33 cellular contexts compared by ENCODE assay signal in genomic region chr5:149951138-149951749, GRCh38. TPM values are rescaled to one million over a fixed set of nuclear protein-coding genes. Genes with fewer than 3 reads are reported as not detected.
A peak's percentile ranks its signal among the peaks of the same experiment; 100 is the strongest.
DNase-seq lines count a peak whose midpoint lies in the region; ATAC-seq and TF ChIP-seq lines count a peak whose summit lies in the region.
"Had no signal": no experiment of that assay in that cellular context is flagged by ENCODE, and none has a peak within 500 bp of the region (broad histone marks: within the 10 kb centered on the region; RNA-seq: fewer than 3 reads in every experiment).

No MANE protein-coding gene starts in this region.

- no peak overlapping the region for H3K4me3 ChIP-seq in brain microvascular endothelial cell (ENCODE audit: low read depth, low read length)
- H3K4me3 ChIP-seq: ascending aorta, gastroesophageal sphincter, GM23248, lower lobe of right lung, PC-9, SJCRH30 had no signal

- TF ChIP-seq CTCF in CD14-positive monocyte (IDR thresholded peaks at IDR 0.05) (peak; percentile 14), HFFc6 (IDR thresholded peaks at IDR 0.05) (0 out of 2 replicates have a peak, but pooled peaks have one; percentile 13), brain microvascular endothelial cell (IDR thresholded peaks at IDR 0.05; ENCODE audit: low read depth, low read length, missing control alignments) (peak; percentile 36), GM20000 (IDR thresholded peaks at IDR 0.05; ENCODE audit: extremely low read depth, missing control alignments) (no peak)

- in situ Hi-C loops in brain microvascular endothelial cell (cut with HindIII; ENCODE audit: low pct_ligation_motif_present, low sequenced_read_pairs) = no loop called here

- no peak for ATAC-seq in activated T-helper 17 cell treated with anti-CD3 and anti-CD28 coated beads, Interleukin-2, amount 50 U/mL, for 72 hours (replicated peaks)
- no peak for ATAC-seq in SK-N-SH treated with all-trans-retinoic acid at 6 μM for 48 hours
- ATAC-seq: activated CD8-positive, alpha-beta memory T cell treated with anti-CD3 and anti-CD28 coated beads, Interleukin-2, amount 10 ng/mL, durations not matched to agents 7 days and 5 days; gastroesophageal sphincter; lower lobe of right lung had no signal

- H3K27me3 Mint-ChIP-seq in CD14-positive monocyte (ENCODE audit: low read depth in 3 of 3) = peaks cover 0 to 4% (median 0%) of the 10 kb centered on the region in 3 donors
- H3K27me3 Mint-ChIP-seq in HFFc6 (ENCODE audit: insufficient read depth) = peaks cover 14% of the 10 kb centered on the region
- peaks cover 9% of the 10 kb centered on the region for H3K27me3 Mint-ChIP-seq in activated T-helper 17 cell treated with anti-CD3 and anti-CD28 coated beads, Interleukin-2, amount 50 U/mL, for 72 hours
- peaks cover 7% of the 10 kb centered on the region for H3K27me3 Mint-ChIP-seq in activated naive CD4-positive, alpha-beta T cell treated with anti-CD3 and anti-CD28 coated beads, Interleukin-2, amount 10 ng/mL, durations not matched to agents 7 days and 5 days

- H3K4me1 Mint-ChIP-seq in CD14-positive monocyte (peaks cover 1% of the 10 kb centered on the region), HFFc6 (ENCODE audit: low read depth) (no peaks in the 10 kb centered on the region)
- H3K4me1 Mint-ChIP-seq in activated T-helper 17 cell treated with anti-CD3 and anti-CD28 coated beads, Interleukin-2, amount 50 U/mL, for 72 hours = no peaks in the 10 kb centered on the region
- H3K4me1 Mint-ChIP-seq in activated naive CD4-positive, alpha-beta T cell treated with anti-CD3 and anti-CD28 coated beads, Interleukin-2, amount 10 ng/mL, durations not matched to agents 7 days and 5 days = no peaks in the 10 kb centered on the region
- H3K4me1 Mint-ChIP-seq: CD8-positive, alpha-beta memory T cell had no signal

- no peak overlapping the region for H3K27ac ChIP-seq in brain microvascular endothelial cell
- H3K27ac ChIP-seq: ascending aorta, gastroesophageal sphincter, GM23248, lower lobe of right lung, PC-9, SJCRH30 had no signal

- H3K36me3 Mint-ChIP-seq in CD14-positive monocyte (no peaks in the 10 kb centered on the region), HFFc6 (ENCODE audit: low read depth) (no peaks in the 10 kb centered on the region)
- no peaks in the 10 kb centered on the region for H3K36me3 Mint-ChIP-seq in activated T-helper 17 cell treated with anti-CD3 and anti-CD28 coated beads, Interleukin-2, amount 50 U/mL, for 72 hours (ENCODE audit: low read depth)
- no peaks in the 10 kb centered on the region for H3K36me3 Mint-ChIP-seq in activated naive CD4-positive, alpha-beta T cell treated with anti-CD3 and anti-CD28 coated beads, Interleukin-2, amount 10 ng/mL, durations not matched to agents 7 days and 5 days
- H3K36me3 Mint-ChIP-seq: activated CD8-positive, alpha-beta memory T cell treated with anti-CD3 and anti-CD28 coated beads, Interleukin-2, amount 10 ng/mL, durations not matched to agents 7 days and 5 days; activated naive CD8-positive, alpha-beta T cell; CD8-positive, alpha-beta memory T cell had no signal

- no peaks in the 10 kb centered on the region for H3K36me3 ChIP-seq in brain microvascular endothelial cell (replicated peaks)
- H3K36me3 ChIP-seq: ascending aorta, gastroesophageal sphincter, lower lobe of right lung, SJCRH30 had no signal

- H3K4me3 Mint-ChIP-seq in CD14-positive monocyte = no peak overlapping the region
- no peak overlapping the region for H3K4me3 Mint-ChIP-seq in HFFc6
- H3K4me3 Mint-ChIP-seq in activated T-helper 17 cell treated with anti-CD3 and anti-CD28 coated beads, Interleukin-2, amount 50 U/mL, for 72 hours = no peak overlapping the region
- H3K4me3 Mint-ChIP-seq in activated naive CD4-positive, alpha-beta T cell treated with anti-CD3 and anti-CD28 coated beads, Interleukin-2, amount 10 ng/mL, durations not matched to agents 7 days and 5 days = no peak overlapping the region
- H3K4me3 Mint-ChIP-seq: activated CD8-positive, alpha-beta memory T cell treated with anti-CD3 and anti-CD28 coated beads, Interleukin-2, amount 10 ng/mL, durations not matched to agents 7 days and 5 days; activated naive CD8-positive, alpha-beta T cell; activated T-helper 1 cell treated with anti-CD3 and anti-CD28 coated beads, Interleukin-12 subunit alpha, Interleukin-12 subunit beta, Interleukin-2, Interleukin-4 antibody, amounts not matched to agents 30 ng/mL and 10 ng/mL and 1 ng/mL, durations not matched to agents 14 hours and 24 hours and 36 hours; CD8-positive, alpha-beta memory T cell; T-helper 1 cell treated with Interleukin-12 subunit alpha and Interleukin-12 subunit beta and Interleukin-4 antibody, amounts not matched to agents 30 μg/mL and 1 μg/mL, for 36 hours had no signal

- no peaks in the 10 kb centered on the region for H3K9me3 Mint-ChIP-seq in CD14-positive monocyte
- no peaks in the 10 kb centered on the region for H3K9me3 Mint-ChIP-seq in HFFc6
- H3K9me3 Mint-ChIP-seq in activated T-helper 17 cell treated with anti-CD3 and anti-CD28 coated beads, Interleukin-2, amount 50 U/mL, for 72 hours = no peaks in the 10 kb centered on the region
- H3K9me3 Mint-ChIP-seq in activated naive CD4-positive, alpha-beta T cell treated with anti-CD3 and anti-CD28 coated beads, Interleukin-2, amount 10 ng/mL, durations not matched to agents 7 days and 5 days = no peaks in the 10 kb centered on the region
- H3K9me3 Mint-ChIP-seq: activated T-helper 1 cell treated with anti-CD3 and anti-CD28 coated beads, Interleukin-12 subunit alpha, Interleukin-12 subunit beta, Interleukin-2, Interleukin-4 antibody, amounts not matched to agents 30 ng/mL and 10 ng/mL and 1 ng/mL, durations not matched to agents 14 hours and 24 hours and 36 hours; CD8-positive, alpha-beta memory T cell; T-helper 1 cell treated with Interleukin-12 subunit alpha and Interleukin-12 subunit beta and Interleukin-4 antibody, amounts not matched to agents 30 μg/mL and 1 μg/mL, for 36 hours had no signal

- H3K27ac Mint-ChIP-seq in CD14-positive monocyte (no peak overlapping the region), HFFc6 (no peak overlapping the region)
- no peak overlapping the region for H3K27ac Mint-ChIP-seq in activated T-helper 17 cell treated with anti-CD3 and anti-CD28 coated beads, Interleukin-2, amount 50 U/mL, for 72 hours
- no peak overlapping the region for H3K27ac Mint-ChIP-seq in activated naive CD4-positive, alpha-beta T cell treated with anti-CD3 and anti-CD28 coated beads, Interleukin-2, amount 10 ng/mL, durations not matched to agents 7 days and 5 days
- H3K27ac Mint-ChIP-seq: activated CD8-positive, alpha-beta memory T cell treated with anti-CD3 and anti-CD28 coated beads, Interleukin-2, amount 10 ng/mL, durations not matched to agents 7 days and 5 days; activated naive CD8-positive, alpha-beta T cell; activated T-helper 1 cell treated with anti-CD3 and anti-CD28 coated beads, Interleukin-12 subunit alpha, Interleukin-12 subunit beta, Interleukin-2, Interleukin-4 antibody, amounts not matched to agents 30 ng/mL and 10 ng/mL and 1 ng/mL, durations not matched to agents 14 hours and 24 hours and 36 hours; CD8-positive, alpha-beta memory T cell; T-helper 1 cell treated with Interleukin-12 subunit alpha and Interleukin-12 subunit beta and Interleukin-4 antibody, amounts not matched to agents 30 μg/mL and 1 μg/mL, for 36 hours had no signal

- CTCF ChIA-PET in activated naive CD4-positive, alpha-beta T cell treated with anti-CD3 and anti-CD28 coated beads, Interleukin-2, amount 10 ng/mL, durations not matched to agents 7 days and 5 days (lab: Charles Lee) = interaction anchor here (0.8 to 5.6 kb wide), 3 partner anchors 8 to 24 kb away, joined by 4 to 27 read pairs (median 19); partner anchors contain the start of gene SLC26A2

- intact Hi-C loops in CD14-positive monocyte (cut with micrococcal nuclease) = no loop called here

- H3K27me3 ChIP-seq in brain microvascular endothelial cell (replicated peaks) = no peaks in the 10 kb centered on the region
- H3K27me3 ChIP-seq: ascending aorta, gastroesophageal sphincter, SJCRH30 had no signal

- DNase-seq in CD14-positive monocyte (ENCODE audit: low spot score) (no peak), HFFc6 (no peak), brain microvascular endothelial cell (no peak), islet precursor cell (peak; percentile 46), GM20000 (ENCODE audit: low spot score) (no peak)
- no peak for DNase-seq in activated naive CD4-positive, alpha-beta T cell treated with anti-CD3 and anti-CD28 coated beads, Interleukin-2, amount 10 ng/mL, durations not matched to agents 7 days and 5 days
- DNase-seq: activated CD4-positive, alpha-beta T cell treated with anti-CD3 and anti-CD28 coated beads for 48 hours; activated CD8-positive, alpha-beta memory T cell treated with anti-CD3 and anti-CD28 coated beads, Interleukin-2, amount 10 ng/mL, durations not matched to agents 7 days and 5 days; CD8-positive, alpha-beta memory T cell; cerebellar nuclear complex; DMS53; erythroblast; GF-D8; GM23248; KG1; kidney; lower lobe of right lung; MV-4-11; NCI-H2029; NCI-H2227 treated with DMSO at 0.1 percent for 48 hours; NCI-H774; PC-9; SJCRH30; substantia nigra had no signal

RNA-seq across cellular contexts. Expression of gene PDE6A, which starts 6.7 kb away (rescaled TPM):
- polyA plus RNA-seq in CD14-positive monocyte = not detected
- total RNA-seq in HFFc6 (2021; fragmentation: NEBNext Ultra II Directional; extraction: Animal tissue kit (Norgen Biotek cat#: 25700)) = not detected
- total RNA-seq in activated T-helper 17 cell treated with anti-CD3 and anti-CD28 coated beads, Interleukin-2, amount 50 U/mL, for 72 hours = not detected
- total RNA-seq: activated CD8-positive, alpha-beta memory T cell treated with anti-CD3 and anti-CD28 coated beads, Interleukin-2, amount 10 ng/mL, durations not matched to agents 7 days and 5 days; activated T-helper 1 cell treated with anti-CD3 and anti-CD28 coated beads, Interleukin-12 subunit alpha, Interleukin-12 subunit beta, Interleukin-2, Interleukin-4 antibody, amounts not matched to agents 30 ng/mL and 10 ng/mL and 1 ng/mL, durations not matched to agents 14 hours and 24 hours and 36 hours; ascending aorta; CD8-positive, alpha-beta memory T cell; GM23248; lower lobe of right lung; pulmonary artery endothelial cell; skeletal muscle tissue had no signal
- polyA plus RNA-seq: CD8-positive, alpha-beta memory T cell; GM23248 had no signal

RNA-seq across cellular contexts. Expression of gene SLC26A2, which starts 9.3 kb away (rescaled TPM):
- polyA plus RNA-seq in CD14-positive monocyte = 1 to 10 TPM; 3.1 to 3.6 TPM
- total RNA-seq in HFFc6 (2021; fragmentation: NEBNext Ultra II Directional; extraction: Animal tissue kit (Norgen Biotek cat#: 25700)) = 10 to 100 TPM in 5 of 6 experiments, 1 to 10 TPM in 1; 9.5 to 12.9 (median 11.4) TPM
- 1 to 10 TPM; 6.9 to 8.9 TPM for total RNA-seq in activated T-helper 17 cell treated with anti-CD3 and anti-CD28 coated beads, Interleukin-2, amount 50 U/mL, for 72 hours

RNA-seq across cellular contexts. Expression of gene TIGD6, which starts 49.2 kb away (rescaled TPM):
- 1 to 10 TPM in 1 of 2 donors, under 1 TPM in 1; 0.88 to 2.5 TPM for polyA plus RNA-seq in CD14-positive monocyte
- total RNA-seq in HFFc6 (2021; fragmentation: NEBNext Ultra II Directional; extraction: Animal tissue kit (Norgen Biotek cat#: 25700)) = 1 to 10 TPM; 6.6 to 7.5 (median 7.2) TPM
- total RNA-seq in activated T-helper 17 cell treated with anti-CD3 and anti-CD28 coated beads, Interleukin-2, amount 50 U/mL, for 72 hours = 1 to 10 TPM; 2.4 to 3.3 TPM

RNA-seq across cellular contexts. Expression of gene HMGXB3, which starts 49.3 kb away (rescaled TPM):
- 1 to 10 TPM; 3.1 to 6.2 TPM for polyA plus RNA-seq in CD14-positive monocyte
- total RNA-seq in HFFc6 (2021; fragmentation: NEBNext Ultra II Directional; extraction: Animal tissue kit (Norgen Biotek cat#: 25700)) = 10 to 100 TPM; 38.2 to 42.5 (median 40.5) TPM
- 10 to 100 TPM; 28.2 to 42.6 TPM for total RNA-seq in activated T-helper 17 cell treated with anti-CD3 and anti-CD28 coated beads, Interleukin-2, amount 50 U/mL, for 72 hours
